ENCODE assay signal across 33 cellular contexts in the genomic region with DNA sequence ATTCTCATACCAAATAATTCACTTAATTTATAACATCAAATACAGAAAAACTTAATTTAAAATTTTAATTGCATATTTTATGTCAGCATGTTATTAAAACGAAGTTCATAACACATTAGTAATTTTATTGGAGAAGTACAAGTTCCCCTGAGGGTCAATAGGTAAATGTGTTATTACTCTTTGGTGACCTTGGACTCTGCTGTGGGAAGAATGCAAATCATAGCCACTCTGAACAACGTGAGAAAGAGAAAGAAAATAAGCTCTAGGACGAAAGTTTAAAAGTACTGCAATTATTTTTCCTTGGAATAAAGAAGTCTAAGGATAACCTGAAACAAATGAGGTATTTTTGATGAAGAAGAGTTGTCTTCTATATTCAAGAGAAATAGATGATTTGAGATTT.
"Had no signal": no experiment of that assay in that cellular context is flagged by ENCODE, and none has a peak within 500 bp of the region (broad histone marks: within the 10 kb centered on the region; RNA-seq: fewer than 3 reads in every experiment).

No MANE protein-coding gene starts in this region.

- H3K36me3 ChIP-seq: adrenal gland, brain microvascular endothelial cell, breast epithelium had no signal

- H3K4me3 ChIP-seq: adrenal gland, body of pancreas, breast epithelium had no signal

- FAIRE-seq: TTC549 had no signal

- DNase-seq: activated B cell treated with CpG ODN at 0.5 μM for 24 hours; activated CD4-positive, alpha-beta memory T cell treated with anti-CD3 and anti-CD28 coated beads for 36 hours; activated CD4-positive, alpha-beta T cell treated with anti-CD3 and anti-CD28 coated beads for 4 hours; activated CD4-positive, alpha-beta T cell treated with anti-CD3 and anti-CD28 coated beads, Interleukin-2, amount 10 ng/mL, durations not matched to agents 24 days and 14 days; activated CD4-positive, alpha-beta T cell treated with anti-CD3 and anti-CD28 coated beads, Interleukin-2, amount 50 U/mL, for 1 hour; activated CD4-positive, alpha-beta T cell treated with anti-CD3 and anti-CD28 coated beads, Interleukin-2, amount 50 U/mL, for 4 hours; activated CD4-positive, CD25-positive, alpha-beta regulatory T cell treated with anti-CD3 and anti-CD28 coated beads, Interleukin-2, amount 50 U/mL, for 72 hours; activated CD8-positive, alpha-beta memory T cell treated with anti-CD3 and anti-CD28 coated beads, Interleukin-2, amount 50 U/mL, for 4 hours; activated CD8-positive, alpha-beta T cell treated with anti-CD3 and anti-CD28 coated beads for 36 hours; activated effector memory CD4-positive, alpha-beta T cell treated with anti-CD3 and anti-CD28 coated beads, Interleukin-2, amount 50 U/mL, for 16 hours; activated gamma-delta T cell treated with Interleukin-2 at 50 U/mL for 16 hours; activated naive CD4-positive, alpha-beta T cell; activated naive CD4-positive, alpha-beta T cell treated with anti-CD3 and anti-CD28 coated beads for 36 hours; activated naive CD4-positive, alpha-beta T cell treated with anti-CD3 and anti-CD28 coated beads, Interleukin-2, amount 50 U/mL, for 16 hours; activated naive CD8-positive, alpha-beta T cell treated with anti-CD3 and anti-CD28 coated beads for 36 hours; activated T-cell treated with anti-CD3 and anti-CD28 coated beads for 4 hours; activated T-cell treated with anti-CD3 and anti-CD28 coated beads, Interleukin-2, amount 50 U/mL, for 1 hour; activated T-cell treated with anti-CD3 and anti-CD28 coated beads, Interleukin-2, amount 50 U/mL, for 4 hours; activated T-cell treated with anti-CD3 and anti-CD28 coated beads, Interleukin-2, amount 50 U/mL, for 72 hours; adrenal gland; amniotic stem cell; aorta; body of pancreas; brain microvascular endothelial cell; central memory CD4-positive, alpha-beta T cell; T-cell; T-helper 17 cell; T1000 had no signal

- H3K27me3 ChIP-seq: body of pancreas, brain microvascular endothelial cell had no signal

- H3K9me3 ChIP-seq: adrenal gland, body of pancreas, breast epithelium had no signal

- H3K27ac ChIP-seq: adrenal gland, body of pancreas, brain microvascular endothelial cell, breast epithelium, VCaP had no signal

- ATAC-seq: activated CD8-positive, alpha-beta T cell treated with anti-CD3 and anti-CD28 coated beads for 36 hours; activated naive CD4-positive, alpha-beta T cell treated with anti-CD3 and anti-CD28 coated beads, Interleukin-2, amount 50 U/mL, for 72 hours; activated T-cell treated with anti-CD3 and anti-CD28 coated beads, Interleukin-2, amount 50 U/mL, for 4 hours; activated T-cell treated with anti-CD3 and anti-CD28 coated beads, Interleukin-2, amount 50 U/mL, for 72 hours; activated T-helper 17 cell treated with anti-CD3 and anti-CD28 coated beads, Interleukin-2, amount 50 U/mL, for 72 hours; body of pancreas; T-cell; T-helper 17 cell had no signal

- H3K4me1 ChIP-seq: adrenal gland, body of pancreas, breast epithelium had no signal
